Comparison of ENCODE assay signal across 16 cellular contexts in the genomic region with DNA sequence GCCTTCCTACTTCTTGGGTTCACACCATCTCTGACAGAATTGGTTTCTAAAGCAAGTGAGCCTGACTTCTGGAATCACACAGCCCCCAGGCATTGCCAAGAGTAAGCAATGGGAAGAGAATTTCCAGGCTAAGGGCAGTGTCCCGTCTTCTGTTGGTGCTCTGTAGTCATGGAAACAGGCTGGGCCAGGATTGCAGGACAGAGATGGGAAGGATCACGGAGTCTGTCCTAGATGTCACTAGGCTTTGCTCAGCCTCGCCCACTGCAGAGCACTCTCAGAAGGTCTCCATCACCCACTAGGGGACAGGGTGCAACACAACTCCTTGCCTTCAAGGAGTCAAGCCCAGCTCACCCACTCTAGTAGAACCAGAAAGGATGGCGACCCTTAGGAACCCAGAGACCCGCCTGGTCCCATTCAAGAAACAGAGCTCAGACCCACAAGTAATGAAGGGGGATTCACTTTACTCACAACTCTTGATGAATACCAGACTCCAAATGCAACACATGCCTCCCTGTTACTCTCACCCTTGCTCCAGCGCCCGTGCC. TPM values are rescaled to one million over a fixed set of nuclear protein-coding genes. Genes with fewer than 3 reads are reported as not detected.
DNase-seq lines count a peak whose midpoint lies in the region; ATAC-seq and TF ChIP-seq lines count a peak whose summit lies in the region.
"Had no signal": no experiment of that assay in that cellular context is flagged by ENCODE, and none has a peak within 500 bp of the region (broad histone marks: within the 10 kb centered on the region; RNA-seq: fewer than 3 reads in every experiment).

No MANE protein-coding gene starts in this region.

- no peaks in the 10 kb centered on the region for H3K79me1 ChIP-seq in mesenchymal stem cell (replicated peaks; ENCODE audit: low read length, poor library complexity, severe bottlenecking)

- 79% methylated on average over 7 of the region's 7 CpGs for WGBS in mesenchymal stem cell

- intact Hi-C loops in upper lobe of right lung (cut with DNase I), result no loop called here

- H2AK5ac ChIP-seq in mesenchymal stem cell (ENCODE audit: low read length, severe bottlenecking), result no peak overlapping the region

- H4K8ac ChIP-seq in mesenchymal stem cell (ENCODE audit: low read length), result no peak overlapping the region

- no peak overlapping the region for H2BK15ac ChIP-seq in mesenchymal stem cell (ENCODE audit: low read depth, poor library complexity, severe bottlenecking)

- H3K14ac ChIP-seq in mesenchymal stem cell (ENCODE audit: low read length in 2 of 2), result no peak overlapping the region

- ATAC-seq in upper lobe of right lung (peak; percentile 18), GM21526 (IDR thresholded peaks at IDR 0.05; ENCODE audit: low FRiP score, unreplicated experiment) (no peak)
- ATAC-seq: GM12878, HCT116 had no signal

- no peak overlapping the region for H3K23ac ChIP-seq in mesenchymal stem cell (ENCODE audit: low read length in 2 of 2)

- TF ChIP-seq CTCF in upper lobe of right lung (IDR thresholded peaks at IDR 0.05), result no peak

- H3K4me2 ChIP-seq in mesenchymal stem cell (ENCODE audit: low read length, poor library complexity, severe bottlenecking), result no peak overlapping the region
- H3K4me2 ChIP-seq: A549; BLaER1 treated with 17β-estradiol and CSF1 and Interleukin-3, amounts not matched to agents 10 nM and 100 nM had no signal

- no peak overlapping the region for H3K18ac ChIP-seq in mesenchymal stem cell (ENCODE audit: low read depth in 1 of 2, low read length in 2 of 2)

- H3K4me1 ChIP-seq in mesenchymal stem cell (ENCODE audit: control insufficient read depth, insufficient read depth, low read depth, low read length) (peaks cover 2% of the 10 kb centered on the region), upper lobe of right lung (no peaks in the 10 kb centered on the region)
- H3K4me1 ChIP-seq: A549 had no signal

- H3K9me3 ChIP-seq in mesenchymal stem cell (ENCODE audit: control insufficient read depth, low read length) (no peaks in the 10 kb centered on the region), upper lobe of right lung (no peaks in the 10 kb centered on the region)
- H3K9me3 ChIP-seq: A549 had no signal

- H3K36me3 ChIP-seq in mesenchymal stem cell (ENCODE audit: control insufficient read depth in 1 of 2, insufficient read depth in 2 of 2, low read depth in 1 of 2, low read length in 2 of 2) (no peaks in the 10 kb centered on the region), upper lobe of right lung (no peaks in the 10 kb centered on the region)
- H3K36me3 ChIP-seq: BLaER1 treated with 17β-estradiol and CSF1 and Interleukin-3, amounts not matched to agents 10 nM and 100 nM had no signal

- no peak overlapping the region for H3K9ac ChIP-seq in mesenchymal stem cell (ENCODE audit: low read length)
- H3K9ac ChIP-seq: BLaER1 treated with 17β-estradiol and CSF1 and Interleukin-3, amounts not matched to agents 10 nM and 100 nM; GM23248 had no signal

- no peak overlapping the region for H2AFZ ChIP-seq in mesenchymal stem cell (ENCODE audit: low read depth, low read length)
- H2AFZ ChIP-seq: GM23248 had no signal

- DNase-seq in AG20443 (ENCODE audit: low spot score) (peak; percentile 3), Ammon's horn (ENCODE audit: low spot score) (peak; percentile 0), mesenchymal stem cell (peak; percentile 0), upper lobe of right lung (no peak), occipital lobe (lab: John Stamatoyannopoulos, UW) (no peak)
- no peak for DNase-seq in activated naive CD4-positive, alpha-beta T cell (lab: John Stamatoyannopoulos, UW)
- DNase-seq: AML-193; CD4-positive, CD25-positive, alpha-beta regulatory T cell; DMS79; GM23248 had no signal

- H4K91ac ChIP-seq in mesenchymal stem cell (ENCODE audit: low read length), result no peak overlapping the region

- no peak overlapping the region for H2BK12ac ChIP-seq in mesenchymal stem cell (ENCODE audit: low read length in 2 of 2)

- no peak overlapping the region for H2BK5ac ChIP-seq in mesenchymal stem cell (ENCODE audit: low read depth, low read length, poor library complexity, severe bottlenecking)

- peaks cover 0 to 16% of the 10 kb centered on the region in 2 experiments for H3K27me3 ChIP-seq in mesenchymal stem cell (ENCODE audit: control insufficient read depth in 1 of 2, insufficient read depth in 1 of 2, low read length in 2 of 2)
- H3K27me3 ChIP-seq in upper lobe of right lung, result no peaks in the 10 kb centered on the region
- H3K27me3 ChIP-seq: BLaER1 treated with 17β-estradiol and CSF1 and Interleukin-3, amounts not matched to agents 10 nM and 100 nM had no signal

- H3K4ac ChIP-seq in mesenchymal stem cell (ENCODE audit: low read depth in 1 of 2, low read length in 2 of 2), result no peak overlapping the region

- no peak overlapping the region for H3K4me3 ChIP-seq in mesenchymal stem cell (ENCODE audit: insufficient read depth in 1 of 2, low read depth in 1 of 2, low read length in 2 of 2)
- no peak overlapping the region for H3K4me3 ChIP-seq in upper lobe of right lung
- H3K4me3 ChIP-seq: A549; BLaER1 treated with 17β-estradiol and CSF1 and Interleukin-3, amounts not matched to agents 10 nM and 100 nM; GM12878; GM23248 had no signal

- no peak overlapping the region for H2BK120ac ChIP-seq in mesenchymal stem cell (ENCODE audit: low read depth, low read length)

- H3K27ac ChIP-seq in mesenchymal stem cell (ENCODE audit: low read length, poor library complexity, severe bottlenecking) (no peak overlapping the region), upper lobe of right lung (no peak overlapping the region)
- H3K27ac ChIP-seq: A549; BLaER1 treated with 17β-estradiol and CSF1 and Interleukin-3, amounts not matched to agents 10 nM and 100 nM; GM23248 had no signal

RNA-seq across cellular contexts. Expression of gene TEX51, which starts 48.6 kb away (rescaled TPM):
- not detected for polyA plus RNA-seq in mesenchymal stem cell (2013, experiment 1 of 2)
- polyA plus RNA-seq in mesenchymal stem cell (2013, experiment 2 of 2), result not detected
- total RNA-seq in upper lobe of right lung (not detected), occipital lobe (not detected)
- total RNA-seq: CD4-positive, CD25-positive, alpha-beta regulatory T cell; G401; GM12878; GM23248 had no signal
- polyA plus RNA-seq: A549; CD4-positive, CD25-positive, alpha-beta regulatory T cell; GM12878; GM23248 had no signal

Comparison
In these comparisons a context has a peak if more than half of its experiments do, and no peak if none do; other contexts are left out.
1. DNase-seq: peak in AG20443 (single experiment), Ammon's horn (single experiment) and mesenchymal stem cell (single experiment); none in upper lobe of right lung (single experiment), occipital lobe (single experiment) and activated naive CD4-positive, alpha-beta T cell (0 of 4).